Comparison of ENCODE assay signal across 1 cellular context in the genomic region with DNA sequence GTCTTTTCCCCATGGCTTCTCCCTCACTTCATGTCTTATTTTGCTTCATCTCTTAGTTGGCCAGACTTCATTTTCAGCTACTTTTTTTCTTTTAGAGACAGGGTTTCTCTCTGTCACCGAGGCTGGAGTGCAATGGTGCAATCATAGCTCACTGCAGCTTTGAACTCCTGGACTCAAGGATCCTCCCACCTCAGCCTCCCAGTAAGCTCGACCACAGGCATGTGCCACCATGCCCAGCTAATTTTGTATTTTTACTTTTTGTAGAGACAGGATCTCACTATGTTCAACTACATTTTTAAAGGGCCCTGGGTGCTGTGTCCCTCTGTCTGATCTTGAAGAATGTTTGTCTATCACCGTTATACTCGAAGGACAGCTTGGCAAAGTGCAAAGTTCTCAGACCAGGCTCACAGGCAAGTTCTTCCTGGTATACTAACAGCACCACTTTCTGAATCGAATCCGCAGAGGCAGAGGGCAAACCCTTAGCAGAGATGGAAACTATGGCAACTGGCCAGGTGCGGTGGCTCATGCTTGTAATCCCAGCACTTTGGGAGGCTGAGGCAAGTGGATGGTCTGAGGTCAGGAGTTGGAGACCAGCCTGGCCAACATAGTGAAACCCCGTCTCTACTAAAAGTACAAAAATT.
A peak's percentile ranks its signal among the peaks of the same experiment; 100 is the strongest.
TF ChIP-seq lines count a peak whose summit lies in the region.

No MANE protein-coding gene starts in this region.

TF ChIP-seq in HepG2, 621 proteins besides CTCF, POLR2A, EP300 and RAD21 (continued from another document and continues in another):
- TF ChIP-seq, protein P1, sequence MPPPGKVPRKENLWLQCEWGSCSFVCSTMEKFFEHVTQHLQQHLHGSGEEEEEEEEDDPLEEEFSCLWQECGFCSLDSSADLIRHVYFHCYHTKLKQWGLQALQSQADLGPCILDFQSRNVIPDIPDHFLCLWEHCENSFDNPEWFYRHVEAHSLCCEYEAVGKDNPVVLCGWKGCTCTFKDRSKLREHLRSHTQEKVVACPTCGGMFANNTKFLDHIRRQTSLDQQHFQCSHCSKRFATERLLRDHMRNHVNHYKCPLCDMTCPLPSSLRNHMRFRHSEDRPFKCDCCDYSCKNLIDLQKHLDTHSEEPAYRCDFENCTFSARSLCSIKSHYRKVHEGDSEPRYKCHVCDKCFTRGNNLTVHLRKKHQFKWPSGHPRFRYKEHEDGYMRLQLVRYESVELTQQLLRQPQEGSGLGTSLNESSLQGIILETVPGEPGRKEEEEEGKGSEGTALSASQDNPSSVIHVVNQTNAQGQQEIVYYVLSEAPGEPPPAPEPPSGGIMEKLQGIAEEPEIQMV (CRISPR knock-in tag; IDR thresholded peaks at IDR 0.05; ENCODE audit: low read depth) = no peak
- TF ChIP-seq AKAP8 (CRISPR knock-in tag; IDR thresholded peaks at IDR 0.05) = no peak
- no peak for TF ChIP-seq ZFP1 (CRISPR knock-in tag; IDR thresholded peaks at IDR 0.05)
- TF ChIP-seq KLF11 (CRISPR knock-in tag; IDR thresholded peaks at IDR 0.05) = no peak
- 0 out of 2 replicates have a peak, but pooled peaks have one; percentile 28 for TF ChIP-seq NFATC3 (CRISPR knock-in tag; IDR thresholded peaks at IDR 0.05)
- TF ChIP-seq, protein P2, sequence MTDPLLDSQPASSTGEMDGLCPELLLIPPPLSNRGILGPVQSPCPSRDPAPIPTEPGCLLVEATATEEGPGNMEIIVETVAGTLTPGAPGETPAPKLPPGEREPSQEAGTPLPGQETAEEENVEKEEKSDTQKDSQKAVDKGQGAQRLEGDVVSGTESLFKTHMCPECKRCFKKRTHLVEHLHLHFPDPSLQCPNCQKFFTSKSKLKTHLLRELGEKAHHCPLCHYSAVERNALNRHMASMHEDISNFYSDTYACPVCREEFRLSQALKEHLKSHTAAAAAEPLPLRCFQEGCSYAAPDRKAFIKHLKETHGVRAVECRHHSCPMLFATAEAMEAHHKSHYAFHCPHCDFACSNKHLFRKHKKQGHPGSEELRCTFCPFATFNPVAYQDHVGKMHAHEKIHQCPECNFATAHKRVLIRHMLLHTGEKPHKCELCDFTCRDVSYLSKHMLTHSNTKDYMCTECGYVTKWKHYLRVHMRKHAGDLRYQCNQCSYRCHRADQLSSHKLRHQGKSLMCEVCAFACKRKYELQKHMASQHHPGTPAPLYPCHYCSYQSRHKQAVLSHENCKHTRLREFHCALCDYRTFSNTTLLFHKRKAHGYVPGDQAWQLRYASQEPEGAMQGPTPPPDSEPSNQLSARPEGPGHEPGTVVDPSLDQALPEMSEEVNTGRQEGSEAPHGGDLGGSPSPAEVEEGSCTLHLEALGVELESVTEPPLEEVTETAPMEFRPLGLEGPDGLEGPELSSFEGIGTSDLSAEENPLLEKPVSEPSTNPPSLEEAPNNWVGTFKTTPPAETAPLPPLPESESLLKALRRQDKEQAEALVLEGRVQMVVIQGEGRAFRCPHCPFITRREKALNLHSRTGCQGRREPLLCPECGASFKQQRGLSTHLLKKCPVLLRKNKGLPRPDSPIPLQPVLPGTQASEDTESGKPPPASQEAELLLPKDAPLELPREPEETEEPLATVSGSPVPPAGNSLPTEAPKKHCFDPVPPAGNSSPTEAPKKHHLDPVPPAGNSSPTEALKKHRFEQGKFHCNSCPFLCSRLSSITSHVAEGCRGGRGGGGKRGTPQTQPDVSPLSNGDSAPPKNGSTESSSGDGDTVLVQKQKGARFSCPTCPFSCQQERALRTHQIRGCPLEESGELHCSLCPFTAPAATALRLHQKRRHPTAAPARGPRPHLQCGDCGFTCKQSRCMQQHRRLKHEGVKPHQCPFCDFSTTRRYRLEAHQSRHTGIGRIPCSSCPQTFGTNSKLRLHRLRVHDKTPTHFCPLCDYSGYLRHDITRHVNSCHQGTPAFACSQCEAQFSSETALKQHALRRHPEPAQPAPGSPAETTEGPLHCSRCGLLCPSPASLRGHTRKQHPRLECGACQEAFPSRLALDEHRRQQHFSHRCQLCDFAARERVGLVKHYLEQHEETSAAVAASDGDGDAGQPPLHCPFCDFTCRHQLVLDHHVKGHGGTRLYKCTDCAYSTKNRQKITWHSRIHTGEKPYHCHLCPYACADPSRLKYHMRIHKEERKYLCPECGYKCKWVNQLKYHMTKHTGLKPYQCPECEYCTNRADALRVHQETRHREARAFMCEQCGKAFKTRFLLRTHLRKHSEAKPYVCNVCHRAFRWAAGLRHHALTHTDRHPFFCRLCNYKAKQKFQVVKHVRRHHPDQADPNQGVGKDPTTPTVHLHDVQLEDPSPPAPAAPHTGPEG (CRISPR knock-in tag; IDR thresholded peaks at IDR 0.05) = no peak
- TF ChIP-seq SMC3 (IDR thresholded peaks at IDR 0.05; ENCODE audit: low read length) = no peak; the same call in 1 of the 2 replicates
- no peak for TF ChIP-seq KDM2A (CRISPR knock-in tag; IDR thresholded peaks at IDR 0.05; ENCODE audit: borderline replicate concordance, low read depth)
- no peak for TF ChIP-seq CBFB (CRISPR knock-in tag; IDR thresholded peaks at IDR 0.05)
- TF ChIP-seq ZNF564 (CRISPR knock-in tag; IDR thresholded peaks at IDR 0.05) = no peak
- no peak for TF ChIP-seq ZNF30 (CRISPR knock-in tag; IDR thresholded peaks at IDR 0.05)
- TF ChIP-seq, protein P3, sequence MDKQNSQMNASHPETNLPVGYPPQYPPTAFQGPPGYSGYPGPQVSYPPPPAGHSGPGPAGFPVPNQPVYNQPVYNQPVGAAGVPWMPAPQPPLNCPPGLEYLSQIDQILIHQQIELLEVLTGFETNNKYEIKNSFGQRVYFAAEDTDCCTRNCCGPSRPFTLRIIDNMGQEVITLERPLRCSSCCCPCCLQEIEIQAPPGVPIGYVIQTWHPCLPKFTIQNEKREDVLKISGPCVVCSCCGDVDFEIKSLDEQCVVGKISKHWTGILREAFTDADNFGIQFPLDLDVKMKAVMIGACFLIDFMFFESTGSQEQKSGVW (CRISPR knock-in tag; IDR thresholded peaks at IDR 0.05; ENCODE audit: borderline replicate concordance) = no peak
- TF ChIP-seq, protein P4, sequence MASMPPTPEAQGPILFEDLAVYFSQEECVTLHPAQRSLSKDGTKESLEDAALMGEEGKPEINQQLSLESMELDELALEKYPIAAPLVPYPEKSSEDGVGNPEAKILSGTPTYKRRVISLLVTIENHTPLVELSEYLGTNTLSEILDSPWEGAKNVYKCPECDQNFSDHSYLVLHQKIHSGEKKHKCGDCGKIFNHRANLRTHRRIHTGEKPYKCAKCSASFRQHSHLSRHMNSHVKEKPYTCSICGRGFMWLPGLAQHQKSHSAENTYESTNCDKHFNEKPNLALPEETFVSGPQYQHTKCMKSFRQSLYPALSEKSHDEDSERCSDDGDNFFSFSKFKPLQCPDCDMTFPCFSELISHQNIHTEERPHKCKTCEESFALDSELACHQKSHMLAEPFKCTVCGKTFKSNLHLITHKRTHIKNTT (CRISPR knock-in tag; IDR thresholded peaks at IDR 0.05) = no peak
- TF ChIP-seq, protein P5, sequence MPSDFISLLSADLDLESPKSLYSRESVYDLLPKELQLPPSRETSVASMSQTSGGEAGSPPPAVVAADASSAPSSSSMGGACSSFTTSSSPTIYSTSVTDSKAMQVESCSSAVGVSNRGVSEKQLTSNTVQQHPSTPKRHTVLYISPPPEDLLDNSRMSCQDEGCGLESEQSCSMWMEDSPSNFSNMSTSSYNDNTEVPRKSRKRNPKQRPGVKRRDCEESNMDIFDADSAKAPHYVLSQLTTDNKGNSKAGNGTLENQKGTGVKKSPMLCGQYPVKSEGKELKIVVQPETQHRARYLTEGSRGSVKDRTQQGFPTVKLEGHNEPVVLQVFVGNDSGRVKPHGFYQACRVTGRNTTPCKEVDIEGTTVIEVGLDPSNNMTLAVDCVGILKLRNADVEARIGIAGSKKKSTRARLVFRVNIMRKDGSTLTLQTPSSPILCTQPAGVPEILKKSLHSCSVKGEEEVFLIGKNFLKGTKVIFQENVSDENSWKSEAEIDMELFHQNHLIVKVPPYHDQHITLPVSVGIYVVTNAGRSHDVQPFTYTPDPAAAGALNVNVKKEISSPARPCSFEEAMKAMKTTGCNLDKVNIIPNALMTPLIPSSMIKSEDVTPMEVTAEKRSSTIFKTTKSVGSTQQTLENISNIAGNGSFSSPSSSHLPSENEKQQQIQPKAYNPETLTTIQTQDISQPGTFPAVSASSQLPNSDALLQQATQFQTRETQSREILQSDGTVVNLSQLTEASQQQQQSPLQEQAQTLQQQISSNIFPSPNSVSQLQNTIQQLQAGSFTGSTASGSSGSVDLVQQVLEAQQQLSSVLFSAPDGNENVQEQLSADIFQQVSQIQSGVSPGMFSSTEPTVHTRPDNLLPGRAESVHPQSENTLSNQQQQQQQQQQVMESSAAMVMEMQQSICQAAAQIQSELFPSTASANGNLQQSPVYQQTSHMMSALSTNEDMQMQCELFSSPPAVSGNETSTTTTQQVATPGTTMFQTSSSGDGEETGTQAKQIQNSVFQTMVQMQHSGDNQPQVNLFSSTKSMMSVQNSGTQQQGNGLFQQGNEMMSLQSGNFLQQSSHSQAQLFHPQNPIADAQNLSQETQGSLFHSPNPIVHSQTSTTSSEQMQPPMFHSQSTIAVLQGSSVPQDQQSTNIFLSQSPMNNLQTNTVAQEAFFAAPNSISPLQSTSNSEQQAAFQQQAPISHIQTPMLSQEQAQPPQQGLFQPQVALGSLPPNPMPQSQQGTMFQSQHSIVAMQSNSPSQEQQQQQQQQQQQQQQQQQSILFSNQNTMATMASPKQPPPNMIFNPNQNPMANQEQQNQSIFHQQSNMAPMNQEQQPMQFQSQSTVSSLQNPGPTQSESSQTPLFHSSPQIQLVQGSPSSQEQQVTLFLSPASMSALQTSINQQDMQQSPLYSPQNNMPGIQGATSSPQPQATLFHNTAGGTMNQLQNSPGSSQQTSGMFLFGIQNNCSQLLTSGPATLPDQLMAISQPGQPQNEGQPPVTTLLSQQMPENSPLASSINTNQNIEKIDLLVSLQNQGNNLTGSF (CRISPR knock-in tag; IDR thresholded peaks at IDR 0.05) = no peak
- TF ChIP-seq ZNF619 (CRISPR knock-in tag; IDR thresholded peaks at IDR 0.05) = no peak
- no peak for TF ChIP-seq NR2F6 (IDR thresholded peaks at IDR 0.05)
- TF ChIP-seq NR2F6 (CRISPR knock-in tag; IDR thresholded peaks at IDR 0.05) = 0 out of 2 replicates have a peak, but pooled peaks have one; percentile 6
- no peak for TF ChIP-seq U2AF1 (optimal IDR thresholded peaks at IDR 0.05; ENCODE audit: low read depth, low read length)
- TF ChIP-seq, protein P6, sequence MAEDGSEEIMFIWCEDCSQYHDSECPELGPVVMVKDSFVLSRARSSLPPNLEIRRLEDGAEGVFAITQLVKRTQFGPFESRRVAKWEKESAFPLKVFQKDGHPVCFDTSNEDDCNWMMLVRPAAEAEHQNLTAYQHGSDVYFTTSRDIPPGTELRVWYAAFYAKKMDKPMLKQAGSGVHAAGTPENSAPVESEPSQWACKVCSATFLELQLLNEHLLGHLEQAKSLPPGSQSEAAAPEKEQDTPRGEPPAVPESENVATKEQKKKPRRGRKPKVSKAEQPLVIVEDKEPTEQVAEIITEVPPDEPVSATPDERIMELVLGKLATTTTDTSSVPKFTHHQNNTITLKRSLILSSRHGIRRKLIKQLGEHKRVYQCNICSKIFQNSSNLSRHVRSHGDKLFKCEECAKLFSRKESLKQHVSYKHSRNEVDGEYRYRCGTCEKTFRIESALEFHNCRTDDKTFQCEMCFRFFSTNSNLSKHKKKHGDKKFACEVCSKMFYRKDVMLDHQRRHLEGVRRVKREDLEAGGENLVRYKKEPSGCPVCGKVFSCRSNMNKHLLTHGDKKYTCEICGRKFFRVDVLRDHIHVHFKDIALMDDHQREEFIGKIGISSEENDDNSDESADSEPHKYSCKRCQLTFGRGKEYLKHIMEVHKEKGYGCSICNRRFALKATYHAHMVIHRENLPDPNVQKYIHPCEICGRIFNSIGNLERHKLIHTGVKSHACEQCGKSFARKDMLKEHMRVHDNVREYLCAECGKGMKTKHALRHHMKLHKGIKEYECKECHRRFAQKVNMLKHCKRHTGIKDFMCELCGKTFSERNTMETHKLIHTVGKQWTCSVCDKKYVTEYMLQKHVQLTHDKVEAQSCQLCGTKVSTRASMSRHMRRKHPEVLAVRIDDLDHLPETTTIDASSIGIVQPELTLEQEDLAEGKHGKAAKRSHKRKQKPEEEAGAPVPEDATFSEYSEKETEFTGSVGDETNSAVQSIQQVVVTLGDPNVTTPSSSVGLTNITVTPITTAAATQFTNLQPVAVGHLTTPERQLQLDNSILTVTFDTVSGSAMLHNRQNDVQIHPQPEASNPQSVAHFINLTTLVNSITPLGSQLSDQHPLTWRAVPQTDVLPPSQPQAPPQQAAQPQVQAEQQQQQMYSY (CRISPR knock-in tag; IDR thresholded peaks at IDR 0.05) = 0 out of 2 replicates have a peak, but pooled peaks have one; percentile 13
- no peak for TF ChIP-seq SMAD3 (CRISPR knock-in tag; IDR thresholded peaks at IDR 0.05)
- TF ChIP-seq MED13 (CRISPR knock-in tag; IDR thresholded peaks at IDR 0.05) = no peak
- TF ChIP-seq HOXA7 (CRISPR knock-in tag; IDR thresholded peaks at IDR 0.05) = no peak
- 0 out of 2 replicates have a peak, but pooled peaks have one; percentile 7 for TF ChIP-seq BCL6 (CRISPR knock-in tag; IDR thresholded peaks at IDR 0.05)
- peak; percentile 50; the same call in 1 of the 2 replicates for TF ChIP-seq HDAC1 (CRISPR knock-in tag; IDR thresholded peaks at IDR 0.05)
- TF ChIP-seq ZSCAN9 (CRISPR knock-in tag; IDR thresholded peaks at IDR 0.05; ENCODE audit: borderline replicate concordance) = no peak
- TF ChIP-seq REXO4 (CRISPR knock-in tag; IDR thresholded peaks at IDR 0.05; ENCODE audit: borderline replicate concordance) = no peak
- TF ChIP-seq PAX8 (CRISPR knock-in tag; IDR thresholded peaks at IDR 0.05; ENCODE audit: borderline replicate concordance) = no peak
- TF ChIP-seq ZBTB8A (CRISPR knock-in tag; IDR thresholded peaks at IDR 0.05; ENCODE audit: borderline replicate concordance, low read depth) = no peak
- TF ChIP-seq, protein P7, sequence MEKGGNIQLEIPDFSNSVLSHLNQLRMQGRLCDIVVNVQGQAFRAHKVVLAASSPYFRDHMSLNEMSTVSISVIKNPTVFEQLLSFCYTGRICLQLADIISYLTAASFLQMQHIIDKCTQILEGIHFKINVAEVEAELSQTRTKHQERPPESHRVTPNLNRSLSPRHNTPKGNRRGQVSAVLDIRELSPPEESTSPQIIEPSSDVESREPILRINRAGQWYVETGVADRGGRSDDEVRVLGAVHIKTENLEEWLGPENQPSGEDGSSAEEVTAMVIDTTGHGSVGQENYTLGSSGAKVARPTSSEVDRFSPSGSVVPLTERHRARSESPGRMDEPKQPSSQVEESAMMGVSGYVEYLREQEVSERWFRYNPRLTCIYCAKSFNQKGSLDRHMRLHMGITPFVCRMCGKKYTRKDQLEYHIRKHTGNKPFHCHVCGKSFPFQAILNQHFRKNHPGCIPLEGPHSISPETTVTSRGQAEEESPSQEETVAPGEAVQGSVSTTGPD (CRISPR knock-in tag; IDR thresholded peaks at IDR 0.05) = 0 out of 2 replicates have a peak, but pooled peaks have one; percentile 23
- TF ChIP-seq NFE2L1 (CRISPR knock-in tag; IDR thresholded peaks at IDR 0.05; ENCODE audit: borderline replicate concordance) = no peak
- TF ChIP-seq ZSCAN22 (CRISPR knock-in tag; IDR thresholded peaks at IDR 0.05) = no peak
- TF ChIP-seq PHF8 (CRISPR knock-in tag; IDR thresholded peaks at IDR 0.05) = no peak
- TF ChIP-seq ZFP90 (CRISPR knock-in tag; IDR thresholded peaks at IDR 0.05; ENCODE audit: borderline replicate concordance) = 0 out of 2 replicates have a peak, but pooled peaks have one; percentile 17
- no peak for TF ChIP-seq NPAS2 (CRISPR knock-in tag; IDR thresholded peaks at IDR 0.05; ENCODE audit: borderline replicate concordance)
- no peak for TF ChIP-seq ZFP37 (CRISPR knock-in tag; IDR thresholded peaks at IDR 0.05; ENCODE audit: borderline replicate concordance)
- TF ChIP-seq SIN3B (IDR thresholded peaks at IDR 0.05; ENCODE audit: low read length) = no peak
- TF ChIP-seq ZNF33B (CRISPR knock-in tag; IDR thresholded peaks at IDR 0.05) = no peak
